In the genomic region with DNA sequence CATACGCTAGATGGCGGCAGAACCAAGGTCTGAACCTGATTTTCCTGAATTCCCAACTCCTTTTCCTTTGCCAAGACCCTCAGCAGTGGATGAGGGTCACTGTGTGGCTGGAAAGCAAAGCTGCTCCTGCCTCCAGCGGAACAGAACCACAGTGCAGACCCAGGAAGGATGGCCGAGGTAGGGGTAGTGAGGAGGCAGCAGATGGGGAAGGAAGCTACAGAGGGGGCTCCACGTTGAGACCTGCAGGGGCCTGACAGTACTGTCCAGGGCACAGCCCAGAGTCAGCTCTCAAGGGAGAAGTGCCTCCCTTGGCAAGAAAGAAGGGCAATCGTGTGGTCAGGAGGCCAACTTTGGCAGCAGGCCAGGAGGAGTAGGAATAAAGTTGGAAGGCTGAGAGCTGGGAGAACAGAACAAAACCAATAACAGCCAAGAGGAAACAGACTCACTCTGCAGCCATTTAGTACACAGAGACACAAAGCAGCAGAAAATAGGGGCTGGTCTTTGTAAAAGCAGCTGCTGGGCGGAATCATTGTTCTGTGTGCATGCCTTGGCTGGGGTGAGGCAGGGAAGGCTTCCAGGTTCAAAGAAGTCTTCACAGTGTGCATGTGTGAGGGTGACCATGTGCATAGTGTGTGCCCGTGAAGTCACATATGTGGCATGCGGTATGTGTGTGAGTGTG, we compare ENCODE assay signal across 9 cellular contexts. TPM values are rescaled to one million over a fixed set of nuclear protein-coding genes. Genes with fewer than 3 reads are reported as not detected.
DNase-seq lines count a peak whose midpoint lies in the region; ATAC-seq and TF ChIP-seq lines count a peak whose summit lies in the region.
"Had no signal": no experiment of that assay in that cellular context is flagged by ENCODE, and none has a peak within 500 bp of the region (broad histone marks: within the 10 kb centered on the region; RNA-seq: fewer than 3 reads in every experiment).

No MANE protein-coding gene starts in this region.

- peaks cover 0 to 8% (median 0%) of the 10 kb centered on the region in 3 donors for H3K36me3 ChIP-seq in tibial nerve
- no peaks in the 10 kb centered on the region for H3K36me3 ChIP-seq in naive thymus-derived CD4-positive, alpha-beta T cell (ENCODE audit: control insufficient read depth in 2 of 3, insufficient read depth in 3 of 3, low read length in 3 of 3)

- peak overlapping the region in 1 of 9 donors; percentile 6 for H3K27ac Mint-ChIP-seq in naive thymus-derived CD4-positive, alpha-beta T cell

- no peak overlapping the region for H3K4me3 Mint-ChIP-seq in naive thymus-derived CD4-positive, alpha-beta T cell

- CTCF ChIA-PET in naive thymus-derived CD4-positive, alpha-beta T cell (lab: Charles Lee): no interaction called here

- H3K4me3 ChIP-seq in dorsolateral prefrontal cortex: peak overlapping the region in 14 of 59 donors; percentile 0 to 35 (median 12)
- H3K4me3 ChIP-seq in lower leg skin (ENCODE audit: low read depth, poor library complexity, severe bottlenecking): no peak overlapping the region
- H3K4me3 ChIP-seq in tibial nerve: peak overlapping the region in 2 of 4 donors; percentile 7 to 23
- H3K4me3 ChIP-seq in naive thymus-derived CD4-positive, alpha-beta T cell (ENCODE audit: low read length): no peak overlapping the region

- DNase-seq in COLO829 (ENCODE audit: low spot score) (peak; percentile 62), NCI-H2227 (lab: John Stamatoyannopoulos, UW; ENCODE audit: unreplicated experiment) (peak; percentile 33), dorsolateral prefrontal cortex (peak in 6 of 10 donors; percentile 20 to 66 (median 50)), lower leg skin (ENCODE audit: low spot score in 2 of 2) (peak; percentile 42 to 93), tibial nerve (ENCODE audit: low spot score in 2 of 2) (peak; percentile 58 to 61)
- no peak for DNase-seq in activated CD4-positive, alpha-beta T cell treated with anti-CD3 and anti-CD28 coated beads for 4 hours
- DNase-seq in naive thymus-derived CD4-positive, alpha-beta T cell: no peak

- peaks cover 0 to 8% (median 0%) of the 10 kb centered on the region in 5 donors for H3K27me3 Mint-ChIP-seq in naive thymus-derived CD4-positive, alpha-beta T cell

- TF ChIP-seq POLR2A in lower leg skin (IDR thresholded peaks at IDR 0.05) (no peak), tibial nerve (IDR thresholded peaks at IDR 0.05) (no peak)

- H3K4me1 ChIP-seq in tibial nerve: peaks cover 0 to 31% (median 15%) of the 10 kb centered on the region in 4 donors
- no peaks in the 10 kb centered on the region for H3K4me1 ChIP-seq in naive thymus-derived CD4-positive, alpha-beta T cell (ENCODE audit: control insufficient read depth in 2 of 2, insufficient read depth in 2 of 2, low read length in 2 of 2)

- intact Hi-C loops in dorsolateral prefrontal cortex (cut with DNase I): loop anchor here in 1 of 2 donors (5.0 kb wide), 2 partner anchors 40 to 55 kb away; a partner anchor contains a TSS
- intact Hi-C loops in lower leg skin (cut with DNase I; ENCODE audit: low total_unique reads): no loop called here
- intact Hi-C loops in naive thymus-derived CD4-positive, alpha-beta T cell (cut with micrococcal nuclease): no loop called here

- peaks cover 0 to 14% (median 6%) of the 10 kb centered on the region in 5 donors for H3K36me3 Mint-ChIP-seq in naive thymus-derived CD4-positive, alpha-beta T cell

- POLR2A ChIA-PET in naive thymus-derived CD4-positive, alpha-beta T cell (lab: Charles Lee): interaction anchor here (0.7 kb wide), 1 partner anchor 13 kb away, joined by 4 read pairs; no protein-coding TSS in a partner anchor

- peak in 48 of 56 donors; percentile 26 to 74 (median 50) for TF ChIP-seq CTCF in dorsolateral prefrontal cortex (IDR thresholded peaks at IDR 0.05 in 54 of 56, conservative IDR thresholded peaks at IDR 0.05 in 2 of 56; ENCODE audit: low read depth in 1 of 56, partially characterized antibody in 56 of 56)
- no peak for TF ChIP-seq CTCF in lower leg skin (IDR thresholded peaks at IDR 0.05)
- TF ChIP-seq CTCF in tibial nerve (IDR thresholded peaks at IDR 0.05): peak; percentile 24 to 68 (median 44)

- no peaks in the 10 kb centered on the region for H3K9me3 Mint-ChIP-seq in naive thymus-derived CD4-positive, alpha-beta T cell

- ATAC-seq in HG03442 (IDR thresholded peaks at IDR 0.05; ENCODE audit: unreplicated experiment): no peak
- no peak for ATAC-seq in naive thymus-derived CD4-positive, alpha-beta T cell

- peak in 1 of 2 donors; percentile 46 for TF ChIP-seq EP300 in tibial nerve (IDR thresholded peaks at IDR 0.05)

- H3K4me1 Mint-ChIP-seq in naive thymus-derived CD4-positive, alpha-beta T cell: peaks cover 0 to 11% (median 0%) of the 10 kb centered on the region in 7 donors

- 21 to 27% methylated on average over 9 of the region's 9 CpGs for WGBS in lower leg skin, 2 donors
- WGBS in tibial nerve, 2 donors: 16 to 29% methylated on average over 9 of the region's 9 CpGs

- H3K27ac ChIP-seq in dorsolateral prefrontal cortex (peak overlapping the region in 39 of 59 donors; percentile 9 to 78 (median 42)), tibial nerve (peak overlapping the region; percentile 37 to 80 (median 68))
- H3K27ac ChIP-seq in naive thymus-derived CD4-positive, alpha-beta T cell (ENCODE audit: low read depth, low read length): no peak overlapping the region
- H3K27ac ChIP-seq: epithelial cell of prostate had no signal

- no peaks in the 10 kb centered on the region for H3K9me3 ChIP-seq in tibial nerve
- H3K9me3 ChIP-seq in naive thymus-derived CD4-positive, alpha-beta T cell (ENCODE audit: control insufficient read depth in 2 of 3, low read length in 3 of 3): no peaks in the 10 kb centered on the region

- H3K27me3 ChIP-seq in dorsolateral prefrontal cortex: no peaks in the 10 kb centered on the region
- no peaks in the 10 kb centered on the region for H3K27me3 ChIP-seq in tibial nerve
- H3K27me3 ChIP-seq in naive thymus-derived CD4-positive, alpha-beta T cell (ENCODE audit: control insufficient read depth in 2 of 2, insufficient read depth in 2 of 2, low read length in 2 of 2): no peaks in the 10 kb centered on the region

RNA-seq across cellular contexts. Expression of a gene that starts 3.1 kb away (rescaled TPM):
- total RNA-seq in dorsolateral prefrontal cortex (1 to 10 TPM in 22 of 120 experiments, under 1 TPM in 61, not detected in 37; 0.28 to 3.0 (median 0.72) TPM), lower leg skin (under 1 TPM in 2 of 4 donors, not detected in 2; 0.27 to 0.62 TPM), tibial nerve (1 to 10 TPM in 1 of 4 donors, under 1 TPM in 1, not detected in 2; 0.84 to 3.6 TPM)
- total RNA-seq in naive thymus-derived CD4-positive, alpha-beta T cell: 1 to 10 TPM in 3 of 5 experiments, under 1 TPM in 2; 0.40 to 1.9 (median 1.5) TPM
- not detected for polyA plus RNA-seq in naive thymus-derived CD4-positive, alpha-beta T cell

RNA-seq across cellular contexts. Expression of a gene that starts 40.5 kb away (rescaled TPM):
- total RNA-seq in dorsolateral prefrontal cortex: 10 to 100 TPM; 16.6 to 28.5 (median 23.0) TPM
- 10 to 100 TPM; 15.9 to 26.7 (median 22.6) TPM for total RNA-seq in lower leg skin
- 10 to 100 TPM; 25.3 to 30.4 (median 26.7) TPM for total RNA-seq in tibial nerve
- total RNA-seq in naive thymus-derived CD4-positive, alpha-beta T cell: 10 to 100 TPM; 18.8 to 47.7 (median 27.7) TPM
- polyA plus RNA-seq in naive thymus-derived CD4-positive, alpha-beta T cell: 10 to 100 TPM; 25.1 to 33.8 TPM

Comparison
In these comparisons a context has a peak if more than half of its experiments do, and no peak if none do; other contexts are left out.
1. DNase-seq: peak in COLO829 (single experiment), NCI-H2227 (single experiment), dorsolateral prefrontal cortex (6 of 10), lower leg skin (2 of 2) and tibial nerve (2 of 2); none in activated CD4-positive, alpha-beta T cell treated with anti-CD3 and anti-CD28 coated beads for 4 hours (0 of 2) and naive thymus-derived CD4-positive, alpha-beta T cell (0 of 9).
2. CTCF ChIP-seq: peak in dorsolateral prefrontal cortex (48 of 56) and tibial nerve (5 of 5); none in lower leg skin (0 of 3).